8 cellular contexts compared by ENCODE assay signal in genomic region chr6:22147983-22148797, GRCh38.
DNase-seq lines count a peak whose midpoint lies in the region; ATAC-seq and TF ChIP-seq lines count a peak whose summit lies in the region.

No MANE protein-coding gene starts in this region.

- intact Hi-C loops in CD4-positive, alpha-beta T cell (cut with DNase I, micrococcal nuclease), result loop anchor here in 1 of 2 experiments (2.0 to 10.0 kb wide), 5 partner anchors 85 to 553 kb away; no protein-coding TSS in a partner anchor

- H3K27me3 ChIP-seq in CD4-positive, alpha-beta T cell (ENCODE audit: control insufficient read depth, insufficient read depth, low read length), result peaks cover 21% of the 10 kb centered on the region

- peak in 1 of 10 experiments; percentile 27 for DNase-seq in CD4-positive, alpha-beta T cell
- DNase-seq in NCI-H1105 treated with DMSO at 0.1 percent for 48 hours (lab: John Stamatoyannopoulos, UW) (peak; percentile 74), hippocampal formation (lab: John Stamatoyannopoulos, UW) (peak; percentile 25 to 55), left lobe of liver (ENCODE audit: low spot score) (no peak), omental fat pad (ENCODE audit: low spot score) (no peak)
- DNase-seq in activated naive CD4-positive, alpha-beta T cell treated with anti-CD3 and anti-CD28 coated beads, Interleukin-2, amount 50 U/mL, for 72 hours (ENCODE audit: low spot score in 2 of 2), result no peak
- no peak for DNase-seq in activated CD4-positive, alpha-beta T cell treated with anti-CD3 and anti-CD28 coated beads, Interleukin-2, amount 50 U/mL, for 1 hour

- peaks cover 5% of the 10 kb centered on the region for H3K36me3 Mint-ChIP-seq in CD4-positive, alpha-beta T cell (ENCODE audit: low read depth)
- peaks cover 5 to 23% of the 10 kb centered on the region in 2 donors for H3K36me3 Mint-ChIP-seq in activated naive CD4-positive, alpha-beta T cell treated with anti-CD3 and anti-CD28 coated beads, Interleukin-2, amount 50 U/mL, for 72 hours

- no peak overlapping the region for H3K27ac ChIP-seq in CD4-positive, alpha-beta T cell (ENCODE audit: low read depth, low read length)
- H3K27ac ChIP-seq in temporal lobe (ENCODE audit: low read depth, low read length), result peak overlapping the region; percentile 76

- peak overlapping the region; percentile 80 for H3K27ac Mint-ChIP-seq in CD4-positive, alpha-beta T cell
- H3K27ac Mint-ChIP-seq in activated naive CD4-positive, alpha-beta T cell treated with anti-CD3 and anti-CD28 coated beads, Interleukin-2, amount 50 U/mL, for 72 hours, result peak overlapping the region in 1 of 2 donors; percentile 64

- H3K4me3 Mint-ChIP-seq in CD4-positive, alpha-beta T cell, result peak overlapping the region; percentile 87

- no peaks in the 10 kb centered on the region for H3K9me3 Mint-ChIP-seq in CD4-positive, alpha-beta T cell
- H3K9me3 Mint-ChIP-seq in activated naive CD4-positive, alpha-beta T cell treated with anti-CD3 and anti-CD28 coated beads, Interleukin-2, amount 50 U/mL, for 72 hours, result peaks cover 0 to 3% of the 10 kb centered on the region in 2 donors

- TF ChIP-seq CTCF in CD4-positive, alpha-beta T cell (IDR thresholded peaks at IDR 0.05), result no peak
- no peak for TF ChIP-seq CTCF in omental fat pad (IDR thresholded peaks at IDR 0.05)

- ATAC-seq in CD4-positive, alpha-beta T cell (ENCODE audit: poor library complexity), result peak; percentile 75
- peak; percentile 46 to 63 for ATAC-seq in activated naive CD4-positive, alpha-beta T cell treated with anti-CD3 and anti-CD28 coated beads, Interleukin-2, amount 50 U/mL, for 72 hours
- ATAC-seq in left lobe of liver, result no peak
- ATAC-seq in omental fat pad (ENCODE audit: low FRiP score), result no peak

- CTCF ChIA-PET in CD4-positive, alpha-beta T cell (lab: Charles Lee), result interaction anchor here (2.0 kb wide), 1 partner anchor 10 kb away, joined by 7 read pairs; no protein-coding TSS in a partner anchor

- peaks cover 38% of the 10 kb centered on the region for H3K27me3 Mint-ChIP-seq in CD4-positive, alpha-beta T cell

- POLR2A ChIA-PET in CD4-positive, alpha-beta T cell (lab: Charles Lee), result interaction anchor here (0.6 to 5.5 kb wide), 8 partner anchors 16 to 1782 kb away, joined by 3 to 53 read pairs (median 3); partner anchors contain the start of gene SOX4

- no peaks in the 10 kb centered on the region for H3K9me3 ChIP-seq in CD4-positive, alpha-beta T cell (ENCODE audit: control insufficient read depth, low read length)

- H3K4me1 Mint-ChIP-seq in CD4-positive, alpha-beta T cell (ENCODE audit: low read depth), result peaks cover 38% of the 10 kb centered on the region

Comparison
In these comparisons a context has a peak if more than half of its experiments do, and no peak if none do; other contexts are left out.
1. ATAC-seq: peak in CD4-positive, alpha-beta T cell (single experiment) and activated naive CD4-positive, alpha-beta T cell treated with anti-CD3 and anti-CD28 coated beads, Interleukin-2, amount 50 U/mL, for 72 hours (2 of 2); none in left lobe of liver (single experiment) and omental fat pad (single experiment).
2. DNase-seq: peak in NCI-H1105 treated with DMSO at 0.1 percent for 48 hours (single experiment) and hippocampal formation (2 of 2); none in activated naive CD4-positive, alpha-beta T cell treated with anti-CD3 and anti-CD28 coated beads, Interleukin-2, amount 50 U/mL, for 72 hours (0 of 2), activated CD4-positive, alpha-beta T cell treated with anti-CD3 and anti-CD28 coated beads, Interleukin-2, amount 50 U/mL, for 1 hour (single experiment), left lobe of liver (single experiment) and omental fat pad (single experiment).